ENCODE assay signal across 1 cellular context in genomic region chr14:89543420-89543790, GRCh38.
TF ChIP-seq lines count a peak whose summit lies in the region.

No MANE protein-coding gene starts in this region.

TF ChIP-seq in GM23338, 12 proteins besides CTCF, POLR2A, EP300 and RAD21 (continued from another document):
- TF ChIP-seq ZNF462 (CRISPR knock-in tag; IDR thresholded peaks at IDR 0.05) = no peak
- TF ChIP-seq JUNB (IDR thresholded peaks at IDR 0.05; ENCODE audit: unreplicated experiment) = no peak
- no peak for TF ChIP-seq EZH2 (IDR thresholded peaks at IDR 0.05; ENCODE audit: low read depth, unreplicated experiment)
- no peak for TF ChIP-seq POLR2AphosphoS5 (IDR thresholded peaks at IDR 0.05; ENCODE audit: low read depth)
